ENCODE assay signal across 13 cellular contexts in the genomic region with DNA sequence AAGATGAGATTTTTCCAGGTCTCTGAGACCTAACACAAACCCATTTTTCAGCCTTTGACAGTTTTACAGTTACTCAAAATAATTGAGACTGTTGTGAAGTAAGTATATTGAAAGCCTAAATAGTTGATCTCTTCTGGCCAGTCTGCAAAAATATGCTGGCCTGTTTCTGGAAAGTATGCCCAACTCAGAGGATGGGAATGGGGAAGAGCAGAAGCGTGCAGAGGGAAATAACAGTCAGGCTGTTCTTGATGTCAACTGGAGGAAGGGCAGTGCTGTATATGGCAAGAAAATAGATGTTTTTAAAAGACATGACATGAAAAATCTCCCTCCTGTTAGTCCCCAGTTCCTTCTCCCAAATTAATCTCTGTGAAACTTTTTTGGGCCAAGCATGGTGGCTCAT.
"Had no signal": no experiment of that assay in that cellular context is flagged by ENCODE, and none has a peak within 500 bp of the region (broad histone marks: within the 10 kb centered on the region; RNA-seq: fewer than 3 reads in every experiment).

No MANE protein-coding gene starts in this region.

- H3K27me3 Mint-ChIP-seq: activated CD4-positive, alpha-beta T cell treated with anti-CD3 and anti-CD28 coated beads, Interleukin-2, amount 10 ng/mL, durations not matched to agents 7 days and 5 days; naive thymus-derived CD4-positive, alpha-beta T cell had no signal

- H3K9me3 Mint-ChIP-seq: activated CD4-positive, alpha-beta T cell treated with anti-CD3 and anti-CD28 coated beads, Interleukin-2, amount 10 ng/mL, durations not matched to agents 7 days and 5 days; activated T-helper 1 cell treated with anti-CD3 and anti-CD28 coated beads, Interleukin-12 subunit alpha, Interleukin-12 subunit beta, Interleukin-2, Interleukin-4 antibody, amounts not matched to agents 30 ng/mL and 10 ng/mL and 1 ng/mL, durations not matched to agents 14 hours and 24 hours and 36 hours; naive thymus-derived CD4-positive, alpha-beta T cell had no signal

- H3K9ac ChIP-seq: SK-N-SH had no signal

- ATAC-seq: foreskin keratinocyte; naive thymus-derived CD4-positive, alpha-beta T cell had no signal

- H3K9me3 ChIP-seq: esophagus muscularis mucosa, neutrophil, right atrium auricular region, SK-N-SH, thoracic aorta had no signal

- H3K4me3 ChIP-seq: esophagus muscularis mucosa, right atrium auricular region, smooth muscle cell, thoracic aorta had no signal

- H3K27me3 ChIP-seq: esophagus muscularis mucosa, foreskin keratinocyte, neutrophil, right atrium auricular region had no signal

- DNase-seq: activated CD4-positive, alpha-beta T cell treated with anti-CD3 and anti-CD28 coated beads, Interleukin-2, amount 10 ng/mL, durations not matched to agents 7 days and 5 days; activated naive CD4-positive, alpha-beta T cell; foreskin keratinocyte; naive thymus-derived CD4-positive, alpha-beta T cell; posterior cingulate gyrus; SK-N-SH; stimulated activated naive CD4-positive, alpha-beta T cell had no signal

- H3K4me3 Mint-ChIP-seq: activated CD4-positive, alpha-beta T cell treated with anti-CD3 and anti-CD28 coated beads, Interleukin-2, amount 10 ng/mL, durations not matched to agents 7 days and 5 days; activated T-helper 1 cell treated with anti-CD3 and anti-CD28 coated beads, Interleukin-12 subunit alpha, Interleukin-12 subunit beta, Interleukin-2, Interleukin-4 antibody, amounts not matched to agents 30 ng/mL and 10 ng/mL and 1 ng/mL, durations not matched to agents 14 hours and 24 hours and 36 hours had no signal

- H3K27ac ChIP-seq: esophagus muscularis mucosa, foreskin keratinocyte, neutrophil, right atrium auricular region, thoracic aorta had no signal

- H3K4me2 ChIP-seq: SK-N-SH, smooth muscle cell had no signal

- H3K27ac Mint-ChIP-seq: activated CD4-positive, alpha-beta T cell treated with anti-CD3 and anti-CD28 coated beads, Interleukin-2, amount 10 ng/mL, durations not matched to agents 7 days and 5 days; activated T-helper 1 cell treated with anti-CD3 and anti-CD28 coated beads, Interleukin-12 subunit alpha, Interleukin-12 subunit beta, Interleukin-2, Interleukin-4 antibody, amounts not matched to agents 30 ng/mL and 10 ng/mL and 1 ng/mL, durations not matched to agents 14 hours and 24 hours and 36 hours had no signal

- H3K9me2 ChIP-seq: SK-N-SH had no signal
